28 cellular contexts compared by ENCODE assay signal in genomic region chr4:73451978-73452747, GRCh38. TPM values are rescaled to one million over a fixed set of nuclear protein-coding genes. Genes with fewer than 3 reads are reported as not detected.
DNase-seq lines count a peak whose midpoint lies in the region; ATAC-seq, FAIRE-seq and TF ChIP-seq lines count a peak whose summit lies in the region.
"Had no signal": no experiment of that assay in that cellular context is flagged by ENCODE, and none has a peak within 500 bp of the region (broad histone marks: within the 10 kb centered on the region; RNA-seq: fewer than 3 reads in every experiment).

No MANE protein-coding gene starts in this region.

- TF ChIP-seq CTCF in D721Med (IDR thresholded peaks at IDR 0.05; ENCODE audit: insufficient read depth, missing control alignments): no peak
- TF ChIP-seq CTCF in WTC11 (IDR thresholded peaks at IDR 0.05): no peak
- no peak for TF ChIP-seq CTCF in spleen (IDR thresholded peaks at IDR 0.05 in 8 of 11, conservative IDR thresholded peaks at IDR 0.05 in 3 of 11)
- TF ChIP-seq CTCF in kidney (IDR thresholded peaks at IDR 0.05; ENCODE audit: borderline replicate concordance, extremely low read depth, insufficient read depth): no peak

- H3K4me1 Mint-ChIP-seq in WTC11: peaks cover 54% of the 10 kb centered on the region
- H3K4me1 Mint-ChIP-seq: activated CD4-positive, alpha-beta memory T cell treated with anti-CD3 and anti-CD28 coated beads, Interleukin-2, amount 10 ng/mL, durations not matched to agents 7 days and 5 days had no signal

- 0 out of 2 replicates have a peak, but pooled peaks cover 5% of the 10 kb centered on the region for H3K9me3 Mint-ChIP-seq in WTC11
- H3K9me3 Mint-ChIP-seq: activated CD4-positive, alpha-beta memory T cell treated with anti-CD3 and anti-CD28 coated beads, Interleukin-2, amount 10 ng/mL, durations not matched to agents 7 days and 5 days; dendritic cell treated with granulocyte-macrophage colony-stimulating factor and Interleukin-4, amounts not matched to agents 40 ng/mL and 50 ng/mL, for 4 days had no signal

- FAIRE-seq in D721Med (lab: Jason Lieb, UNC): peak; percentile 92
- FAIRE-seq in kidney (lab: Jason Lieb, UNC): no peak
- FAIRE-seq: bronchial epithelial cell, frontal cortex, GM12878 had no signal

- H3K9ac ChIP-seq in HUES6 (ENCODE audit: low read length) (no peak overlapping the region), iPS-18a (ENCODE audit: low read length) (peak overlapping the region; percentile 8), kidney (ENCODE audit: low read length in 2 of 2) (no peak overlapping the region)

- peaks cover 53% of the 10 kb centered on the region for H3K27me3 Mint-ChIP-seq in WTC11 (ENCODE audit: low read depth)
- H3K27me3 Mint-ChIP-seq: dendritic cell treated with granulocyte-macrophage colony-stimulating factor and Interleukin-4, amounts not matched to agents 40 ng/mL and 50 ng/mL, for 4 days had no signal

- H3K36me3 Mint-ChIP-seq in WTC11: no peaks in the 10 kb centered on the region

- DNase-seq in D721Med (ENCODE audit: insufficient read length, low spot score) (no peak), WTC11 (ENCODE audit: low spot score) (no peak), DMS114 treated with DMSO at 0.1 percent for 48 hours (lab: John Stamatoyannopoulos, UW; ENCODE audit: unreplicated experiment) (no peak), spleen (no peak), kidney (no peak)
- no peak for DNase-seq in activated CD4-positive, alpha-beta T cell treated with anti-CD3 and anti-CD28 coated beads for 1 hour
- DNase-seq: activated CD4-positive, alpha-beta memory T cell treated with anti-CD3 and anti-CD28 coated beads, Interleukin-2, amount 10 ng/mL, durations not matched to agents 7 days and 5 days; activated gamma-delta T cell treated with Interleukin-2 at 50 U/mL for 16 hours; activated T-cell treated with anti-CD3 and anti-CD28 coated beads for 4 hours; adrenal gland; Kasumi-1; left colon; NCI-H1048; NK-92 treated with Interleukin-12 subunit alpha and Interleukin-12 subunit beta, amount 100 ng/mL, for 24 hours; stimulated activated naive CD4-positive, alpha-beta T cell; T-helper 2 cell had no signal

- H3K4me3 ChIP-seq in HUES6 (ENCODE audit: low read depth, low read length) (no peak overlapping the region), iPS-18a (ENCODE audit: low read length) (peak overlapping the region; percentile 34), spleen (no peak overlapping the region), kidney (ENCODE audit: low read length in 2 of 2) (no peak overlapping the region)
- H3K4me3 ChIP-seq: adrenal gland, GM12878 had no signal

- H3K27ac ChIP-seq in HUES6 (ENCODE audit: low read depth, low read length) (0 out of 2 replicates have a peak overlapping the region, but pooled peaks have one; percentile 15), iPS-18a (ENCODE audit: low read length) (no peak overlapping the region), spleen (no peak overlapping the region), kidney (ENCODE audit: low read depth in 2 of 2, low read length in 2 of 2) (no peak overlapping the region)
- H3K27ac ChIP-seq: adrenal gland had no signal

- H3K27ac Mint-ChIP-seq in WTC11: peak overlapping the region; percentile 5; the same call in 1 of the 2 replicates
- H3K27ac Mint-ChIP-seq: activated CD4-positive, alpha-beta memory T cell treated with anti-CD3 and anti-CD28 coated beads, Interleukin-2, amount 10 ng/mL, durations not matched to agents 7 days and 5 days; dendritic cell treated with granulocyte-macrophage colony-stimulating factor and Interleukin-4, amounts not matched to agents 40 ng/mL and 50 ng/mL, for 4 days had no signal

- H3K4me1 ChIP-seq in HUES6 (ENCODE audit: control insufficient read depth, insufficient read depth, low read length) (peaks cover 40% of the 10 kb centered on the region), iPS-18a (ENCODE audit: control insufficient read depth, low read depth, low read length) (peaks cover 54% of the 10 kb centered on the region), spleen (no peaks in the 10 kb centered on the region), kidney (ENCODE audit: control insufficient read depth in 1 of 2, insufficient read depth in 1 of 2, low read depth in 1 of 2, low read length in 2 of 2) (peaks cover 0 to 5% of the 10 kb centered on the region in 2 donors)
- H3K4me1 ChIP-seq: adrenal gland had no signal

- no peak for TF ChIP-seq POLR2A in spleen (IDR thresholded peaks at IDR 0.05)

- no peaks in the 10 kb centered on the region for H3K36me3 ChIP-seq in HUES6 (ENCODE audit: control insufficient read depth, insufficient read depth, low read length)
- no peaks in the 10 kb centered on the region for H3K36me3 ChIP-seq in iPS-18a (ENCODE audit: control insufficient read depth, low read depth, low read length)
- H3K36me3 ChIP-seq in spleen: no peaks in the 10 kb centered on the region
- no peaks in the 10 kb centered on the region for H3K36me3 ChIP-seq in kidney (ENCODE audit: control insufficient read depth in 1 of 2, insufficient read depth in 2 of 2, low read length in 2 of 2)
- H3K36me3 ChIP-seq: adrenal gland had no signal

- CTCF ChIA-PET in WTC11 (lab: Charles Lee): interaction anchor here (1.4 kb wide), 2 partner anchors 111 to 121 kb away, joined by 5 read pairs; no protein-coding TSS in a partner anchor

- H3K9me3 ChIP-seq in HUES6 (ENCODE audit: control insufficient read depth, insufficient read depth, low read depth, low read length): no peaks in the 10 kb centered on the region
- no peaks in the 10 kb centered on the region for H3K9me3 ChIP-seq in iPS-18a (ENCODE audit: control insufficient read depth, low read depth, low read length)
- no peaks in the 10 kb centered on the region for H3K9me3 ChIP-seq in spleen
- no peaks in the 10 kb centered on the region for H3K9me3 ChIP-seq in kidney (ENCODE audit: control insufficient read depth in 1 of 2, low read length in 2 of 2)
- H3K9me3 ChIP-seq: adrenal gland had no signal

- ATAC-seq in WTC11: no peak
- ATAC-seq: Panc1 had no signal

- no peak overlapping the region for H3K4me3 Mint-ChIP-seq in WTC11
- H3K4me3 Mint-ChIP-seq: activated CD4-positive, alpha-beta memory T cell treated with anti-CD3 and anti-CD28 coated beads, Interleukin-2, amount 10 ng/mL, durations not matched to agents 7 days and 5 days; dendritic cell treated with granulocyte-macrophage colony-stimulating factor and Interleukin-4, amounts not matched to agents 40 ng/mL and 50 ng/mL, for 4 days had no signal

- intact Hi-C loops in spleen (cut with DNase I; ENCODE audit: low total_unique reads): no loop called here
- intact Hi-C loops in kidney (cut with DNase I): no loop called here

- WGBS in spleen, 5 donors: 86 to 95% (median 89%) methylated on average over 4 of the region's 4 CpGs

- POLR2A ChIA-PET in WTC11 (lab: Charles Lee): no interaction called here

- no peaks in the 10 kb centered on the region for H3K27me3 ChIP-seq in HUES6 (ENCODE audit: control insufficient read depth, insufficient read depth, low read length)
- H3K27me3 ChIP-seq in iPS-18a (ENCODE audit: control insufficient read depth, insufficient read depth, low read length): peaks cover 19% of the 10 kb centered on the region
- no peaks in the 10 kb centered on the region for H3K27me3 ChIP-seq in spleen (replicated peaks in 1 of 7)

TF ChIP-seq in WTC11, 78 proteins besides CTCF, POLR2A, EP300 and RAD21 (continues in another document):
- no peak for TF ChIP-seq E2F4 (CRISPR knock-in tag; IDR thresholded peaks at IDR 0.05; ENCODE audit: borderline replicate concordance, low read depth)
- no peak for TF ChIP-seq ZBTB21 (CRISPR knock-in tag; IDR thresholded peaks at IDR 0.05; ENCODE audit: borderline replicate concordance)
- TF ChIP-seq MLX (CRISPR knock-in tag; IDR thresholded peaks at IDR 0.05): no peak
- TF ChIP-seq ERG (CRISPR knock-in tag; IDR thresholded peaks at IDR 0.05): no peak
- no peak for TF ChIP-seq FOXP1 (CRISPR knock-in tag; IDR thresholded peaks at IDR 0.05; ENCODE audit: borderline replicate concordance)
- TF ChIP-seq EMX1 (CRISPR knock-in tag; IDR thresholded peaks at IDR 0.05): no peak

RNA-seq across cellular contexts. Expression of gene AFP, which starts 16.1 kb away (rescaled TPM):
- total RNA-seq in WTC11 (2021) (1.1 to 1.8 TPM (median 1.8 TPM) in 3 replicates), spleen (not detected), kidney (not detected)
- polyA plus RNA-seq in spleen (not detected), kidney (ENCODE audit: insufficient read depth, low read depth, low replicate concordance) (11.6 TPM)
- total RNA-seq: activated CD4-positive, alpha-beta memory T cell treated with anti-CD3 and anti-CD28 coated beads, Interleukin-2, amount 10 ng/mL, durations not matched to agents 7 days and 5 days; bronchial epithelial cell; frontal cortex; left colon; mononuclear cell; posterior vena cava had no signal
- polyA plus RNA-seq: GM12878, neural cell had no signal

RNA-seq across cellular contexts. Expression of gene AFM, which starts 29.4 kb away (rescaled TPM):
- total RNA-seq in WTC11 (2021) (not detected in 3 replicates), spleen (not detected), kidney (not detected)
- polyA plus RNA-seq in spleen (not detected), kidney (ENCODE audit: insufficient read depth, low read depth, low replicate concordance) (30.8 TPM)
- total RNA-seq: activated CD4-positive, alpha-beta memory T cell treated with anti-CD3 and anti-CD28 coated beads, Interleukin-2, amount 10 ng/mL, durations not matched to agents 7 days and 5 days; adrenal gland; bronchial epithelial cell; frontal cortex; GM12878; H4; left colon; mononuclear cell; posterior vena cava; skeletal muscle tissue had no signal
- polyA plus RNA-seq: adrenal gland, GM12878, neural cell had no signal

RNA-seq across cellular contexts. Expression of gene ALB, which starts 48.1 kb away (rescaled TPM):
- total RNA-seq in WTC11 (2021) (23.4 to 35.4 TPM (median 27.4 TPM) in 3 replicates), spleen (10 to 100 TPM in 1 of 7 donors, 1 to 10 TPM in 2, under 1 TPM in 1, not detected in 3; 0.46 to 16.2 (median 1.5) TPM), kidney (0.19 TPM)
- polyA plus RNA-seq in spleen (under 1 TPM; 0.58 to 0.85 (median 0.83) TPM), kidney (ENCODE audit: insufficient read depth, low read depth, low replicate concordance) (172 TPM)
- total RNA-seq: activated CD4-positive, alpha-beta memory T cell treated with anti-CD3 and anti-CD28 coated beads, Interleukin-2, amount 10 ng/mL, durations not matched to agents 7 days and 5 days; bronchial epithelial cell; H4; left colon had no signal
